ENCODE assay signal across 18 cellular contexts in genomic region chr1:91683598-91683951, GRCh38.
DNase-seq lines count a peak whose midpoint lies in the region; ATAC-seq and TF ChIP-seq lines count a peak whose summit lies in the region.
"Had no signal": no experiment of that assay in that cellular context is flagged by ENCODE, and none has a peak within 500 bp of the region (broad histone marks: within the 10 kb centered on the region; RNA-seq: fewer than 3 reads in every experiment).

No MANE protein-coding gene starts in this region.

- no peaks in the 10 kb centered on the region for H3K27me3 ChIP-seq in heart left ventricle
- no peaks in the 10 kb centered on the region for H3K27me3 ChIP-seq in transverse colon

- H3K4me3 Mint-ChIP-seq in WTC11 (no peak overlapping the region), mesothelial cell of epicardium (no peak overlapping the region)
- H3K4me3 Mint-ChIP-seq: activated T-helper 17 cell treated with anti-CD3 and anti-CD28 coated beads, Interleukin-2, amount 50 U/mL, for 72 hours; CD4-positive, CD25-positive, alpha-beta regulatory T cell had no signal

- no peaks in the 10 kb centered on the region for H3K27me3 Mint-ChIP-seq in WTC11 (ENCODE audit: low read depth)
- H3K27me3 Mint-ChIP-seq in mesothelial cell of epicardium (ENCODE audit: low read depth) = no peaks in the 10 kb centered on the region
- H3K27me3 Mint-ChIP-seq: activated T-helper 17 cell treated with anti-CD3 and anti-CD28 coated beads, Interleukin-2, amount 50 U/mL, for 72 hours; CD4-positive, CD25-positive, alpha-beta regulatory T cell had no signal

- H3K27ac ChIP-seq in heart left ventricle = peak overlapping the region in 3 of 12 donors; percentile 23 to 51 (median 51)
- H3K27ac ChIP-seq in transverse colon = peak overlapping the region in 3 of 4 donors; percentile 4 to 41 (median 23)
- H3K27ac ChIP-seq: PC-9, WERI-Rb-1 had no signal

- no peaks in the 10 kb centered on the region for H3K9me3 ChIP-seq in heart left ventricle
- H3K9me3 ChIP-seq in transverse colon = no peaks in the 10 kb centered on the region

- in situ Hi-C loops in transverse colon (cut with MboI; ENCODE audit: low pct_ligation_motif_present in 1 of 4, low pct_unique_long_range_greater_than_20kb in 1 of 4, low sequenced_read_pairs in 3 of 4) = loop anchor here in 1 of 4 donors (10.0 kb wide), 1 partner anchor 159 kb away; no protein-coding TSS in a partner anchor

- H3K36me3 ChIP-seq in heart left ventricle (peaks cover 0 to 21% (median 11%) of the 10 kb centered on the region in 9 donors), transverse colon (no peaks in the 10 kb centered on the region)
- H3K36me3 ChIP-seq: WERI-Rb-1 had no signal

- H3K4me3 ChIP-seq in heart left ventricle (no peak overlapping the region), transverse colon (no peak overlapping the region)
- H3K4me3 ChIP-seq: PC-9 had no signal

- DNase-seq in WTC11 (ENCODE audit: low spot score) = peak; percentile 43
- peak in 3 of 5 donors; percentile 30 to 59 (median 31) for DNase-seq in heart left ventricle
- DNase-seq in mesothelial cell of epicardium (ENCODE audit: low spot score in 2 of 2, unreplicated experiment in 2 of 2) = no peak
- peak; percentile 60 for DNase-seq in transverse colon
- no peak for DNase-seq in superior temporal gyrus (ENCODE audit: extremely low spot score)
- DNase-seq in UCSD-AML1 (lab: John Stamatoyannopoulos, UW; ENCODE audit: unreplicated experiment) = no peak
- no peak for DNase-seq in NCI-H446 (lab: John Stamatoyannopoulos, UW)
- no peak for DNase-seq in NAMALWA (ENCODE audit: low spot score)
- DNase-seq: activated CD8-positive, alpha-beta memory T cell treated with anti-CD3 and anti-CD28 coated beads for 24 hours; CD4-positive, CD25-positive, alpha-beta regulatory T cell; DND-41; hippocampal formation; NCI-H2029; NCI-H524 treated with DMSO at 0.1 percent for 48 hours; PC-9; stimulated activated naive CD4-positive, alpha-beta T cell; WERI-Rb-1 had no signal

- no peak for TF ChIP-seq EP300 in transverse colon (IDR thresholded peaks at IDR 0.05; ENCODE audit: low read depth)

- H3K4me1 Mint-ChIP-seq in WTC11 (peaks cover 56% of the 10 kb centered on the region), mesothelial cell of epicardium (peaks cover 30% of the 10 kb centered on the region)

- intact Hi-C loops in heart left ventricle (cut with DNase I) (loop anchor here in 1 of 10 donors (10.0 kb wide), 1 partner anchor 149 kb away; no protein-coding TSS in a partner anchor), transverse colon (cut with DNase I; ENCODE audit: low total_unique reads) (no loop called here)

- H3K9me3 Mint-ChIP-seq in WTC11 (no peaks in the 10 kb centered on the region), mesothelial cell of epicardium (no peaks in the 10 kb centered on the region)
- H3K9me3 Mint-ChIP-seq: activated T-helper 17 cell treated with anti-CD3 and anti-CD28 coated beads, Interleukin-2, amount 50 U/mL, for 72 hours had no signal

- TF ChIP-seq POLR2A in heart left ventricle (IDR thresholded peaks at IDR 0.05) (no peak), transverse colon (IDR thresholded peaks at IDR 0.05) (no peak)

- WGBS in heart left ventricle, 4 donors = 72 to 79% (median 77%) methylated on average over 10 of the region's 10 CpGs
- 56 to 59% methylated on average over 2 to 9 of the region's 10 CpGs for WGBS in transverse colon (ENCODE audit: low coverage in 1 of 2), 2 donors

- CTCF ChIA-PET in WTC11 (lab: Charles Lee) = interaction anchor here (1.3 kb wide), 1 partner anchor 80 kb away, joined by 4 read pairs; no protein-coding TSS in a partner anchor

- POLR2A ChIA-PET in WTC11 (lab: Charles Lee) = no interaction called here

- H3K36me3 Mint-ChIP-seq in WTC11 = no peaks in the 10 kb centered on the region
- H3K36me3 Mint-ChIP-seq in mesothelial cell of epicardium = no peaks in the 10 kb centered on the region

- H3K27ac Mint-ChIP-seq in WTC11 (peak overlapping the region; percentile 86), mesothelial cell of epicardium (peak overlapping the region; percentile 42)
- H3K27ac Mint-ChIP-seq: activated T-helper 17 cell treated with anti-CD3 and anti-CD28 coated beads, Interleukin-2, amount 50 U/mL, for 72 hours had no signal

- no peak for TF ChIP-seq CTCF in WTC11 (IDR thresholded peaks at IDR 0.05)
- no peak for TF ChIP-seq CTCF in heart left ventricle (IDR thresholded peaks at IDR 0.05)
- no peak for TF ChIP-seq CTCF in mesothelial cell of epicardium (IDR thresholded peaks at IDR 0.05; ENCODE audit: unreplicated experiment)
- no peak for TF ChIP-seq CTCF in transverse colon (IDR thresholded peaks at IDR 0.05)

- H3K4me1 ChIP-seq in heart left ventricle (peaks cover 0 to 44% (median 28%) of the 10 kb centered on the region in 12 donors), transverse colon (peaks cover 6 to 45% (median 18%) of the 10 kb centered on the region in 4 donors)

- ATAC-seq in WTC11 (peak; percentile 90), heart left ventricle (peak; percentile 62 to 84 (median 70))
- ATAC-seq: activated T-helper 17 cell treated with anti-CD3 and anti-CD28 coated beads, Interleukin-2, amount 50 U/mL, for 72 hours had no signal

TF ChIP-seq in WTC11, 78 proteins besides CTCF, POLR2A, EP300 and RAD21 (continues in another document):
- TF ChIP-seq ARID4B (CRISPR knock-in tag; IDR thresholded peaks at IDR 0.05; ENCODE audit: borderline replicate concordance) (no peak), ZNF396 (CRISPR knock-in tag; IDR thresholded peaks at IDR 0.05; ENCODE audit: borderline replicate concordance) (no peak), TEAD1 (CRISPR knock-in tag; IDR thresholded peaks at IDR 0.05) (no peak), FOXP1 (CRISPR knock-in tag; IDR thresholded peaks at IDR 0.05; ENCODE audit: borderline replicate concordance) (no peak), ZNF281 (CRISPR knock-in tag; IDR thresholded peaks at IDR 0.05) (no peak), FOXJ3 (CRISPR knock-in tag; IDR thresholded peaks at IDR 0.05; ENCODE audit: borderline replicate concordance) (no peak), OVOL2 (CRISPR knock-in tag; IDR thresholded peaks at IDR 0.05; ENCODE audit: borderline replicate concordance) (no peak), E2F5 (CRISPR knock-in tag; IDR thresholded peaks at IDR 0.05) (no peak)

Comparison
In these comparisons a context has a peak if more than half of its experiments do, and no peak if none do; other contexts are left out.
1. DNase-seq: peak in WTC11 (single experiment), heart left ventricle (3 of 5) and transverse colon (single experiment); none in mesothelial cell of epicardium (0 of 2), superior temporal gyrus (single experiment), UCSD-AML1 (single experiment), NCI-H446 (0 of 2) and NAMALWA (single experiment).